ENCODE assay signal across 18 cellular contexts in genomic region chr18:9070212-9070611, GRCh38.
"Had no signal": no experiment of that assay in that cellular context is flagged by ENCODE, and none has a peak within 500 bp of the region (broad histone marks: within the 10 kb centered on the region; RNA-seq: fewer than 3 reads in every experiment).

No MANE protein-coding gene starts in this region.

- H3K36me3 ChIP-seq: gastroesophageal sphincter, transverse colon, uterus had no signal

- H3K27ac ChIP-seq: gastroesophageal sphincter, uterus had no signal

- H3K36me3 Mint-ChIP-seq: activated naive CD8-positive, alpha-beta T cell treated with anti-CD3 and anti-CD28 coated beads for 36 hours had no signal

- H3K27me3 ChIP-seq: gastroesophageal sphincter, transverse colon, uterus had no signal

- H3K27ac Mint-ChIP-seq: activated naive CD8-positive, alpha-beta T cell treated with anti-CD3 and anti-CD28 coated beads for 36 hours; nephron progenitor cell; T-helper 2 cell treated with Interferon-gamma antibody and Interleukin-4, amounts not matched to agents 5 μg/mL and 100 μg/mL, for 36 hours had no signal

- ATAC-seq: activated CD4-positive, alpha-beta T cell treated with anti-CD3 and anti-CD28 coated beads for 36 hours; esophagus mucosa; gastroesophageal sphincter had no signal

- H3K9me3 ChIP-seq: gastroesophageal sphincter, transverse colon, uterus had no signal

- H3K4me3 ChIP-seq: gastroesophageal sphincter, transverse colon, uterus had no signal

- H3K4me3 Mint-ChIP-seq: activated CD4-positive, alpha-beta T cell treated with anti-CD3 and anti-CD28 coated beads for 36 hours; activated naive CD8-positive, alpha-beta T cell treated with anti-CD3 and anti-CD28 coated beads for 36 hours; nephron progenitor cell; stimulated activated naive CD8-positive, alpha-beta T cell treated with anti-CD3 and anti-CD28 coated beads, Interleukin-15, Interleukin-2, amounts not matched to agents 100 ng/mL and 50 ng/mL, for 24 hours; T-helper 2 cell treated with Interferon-gamma antibody and Interleukin-4, amounts not matched to agents 5 μg/mL and 100 μg/mL, for 36 hours had no signal

- H3K9me3 Mint-ChIP-seq: activated naive CD8-positive, alpha-beta T cell treated with anti-CD3 and anti-CD28 coated beads for 36 hours; nephron progenitor cell; stimulated activated naive CD8-positive, alpha-beta T cell treated with anti-CD3 and anti-CD28 coated beads, Interleukin-15, Interleukin-2, amounts not matched to agents 100 ng/mL and 50 ng/mL, for 24 hours; T-helper 2 cell treated with Interferon-gamma antibody and Interleukin-4, amounts not matched to agents 5 μg/mL and 100 μg/mL, for 36 hours had no signal

- H3K27me3 Mint-ChIP-seq: activated CD4-positive, alpha-beta T cell treated with anti-CD3 and anti-CD28 coated beads for 36 hours; activated naive CD8-positive, alpha-beta T cell treated with anti-CD3 and anti-CD28 coated beads for 36 hours; stimulated activated naive CD8-positive, alpha-beta T cell treated with anti-CD3 and anti-CD28 coated beads, Interleukin-15, Interleukin-2, amounts not matched to agents 100 ng/mL and 50 ng/mL, for 24 hours had no signal

- DNase-seq: activated CD4-positive, alpha-beta T cell treated with anti-CD3 and anti-CD28 coated beads for 36 hours; activated CD4-positive, alpha-beta T cell treated with anti-CD3 and anti-CD28 coated beads, Interleukin-2, amount 50 U/mL, for 48 hours; activated naive CD4-positive, alpha-beta T cell; activated naive CD8-positive, alpha-beta T cell treated with anti-CD3 and anti-CD28 coated beads for 36 hours; activated T-cell treated with anti-CD3 and anti-CD28 coated beads for 4 hours; amniotic stem cell; effector CD8-positive, alpha-beta T cell; mesendoderm; nephron progenitor cell; nucleus accumbens; retina; stimulated activated CD4-positive, alpha-beta T cell treated with anti-CD3 and anti-CD28 coated beads, Interleukin-2, amount 100 ng/mL, for 24 hours; transverse colon; uterus had no signal
